20 cellular contexts compared by ENCODE assay signal in the genomic region with DNA sequence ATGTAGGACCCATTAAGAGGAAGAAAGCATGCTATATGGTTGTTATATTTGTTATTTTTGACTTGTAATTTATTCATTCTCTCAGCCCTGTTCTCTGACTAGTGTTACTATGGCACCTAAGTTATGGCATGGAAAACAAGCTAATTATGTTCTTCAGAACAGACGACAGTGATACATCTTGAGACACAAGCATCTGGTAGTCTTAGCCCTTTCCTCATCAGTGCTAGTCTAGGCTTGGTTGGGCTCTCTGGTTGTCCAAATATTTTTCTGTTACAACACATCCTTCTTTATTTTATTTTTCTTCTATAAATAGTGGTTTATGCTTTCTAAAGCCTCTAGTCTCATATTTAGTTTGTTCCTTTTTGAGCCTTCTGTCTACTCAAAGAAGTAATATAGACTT.
"Had no signal": no experiment of that assay in that cellular context is flagged by ENCODE, and none has a peak within 500 bp of the region (broad histone marks: within the 10 kb centered on the region; RNA-seq: fewer than 3 reads in every experiment).

No MANE protein-coding gene starts in this region.

- ATAC-seq: activated CD4-positive, alpha-beta T cell treated with anti-CD3 and anti-CD28 coated beads for 36 hours; activated T-cell treated with anti-CD3 and anti-CD28 coated beads, Interleukin-2, amount 50 U/mL, for 4 hours; heart left ventricle; left cardiac atrium; mucosa of descending colon; right lobe of liver; stimulated activated memory B cell treated with anti-CD40 and anti-IgM and Interleukin-4, amounts not matched to agents 10 μg/mL and 1 μg/mL and 100 μg/mL, for 72 hours had no signal

- H3K4me3 ChIP-seq: heart left ventricle, mucosa of descending colon, right lobe of liver, stomach, suprapubic skin, tibial nerve had no signal

- DNase-seq: activated B cell treated with CpG ODN at 0.5 μM for 24 hours; activated CD4-positive, alpha-beta T cell treated with anti-CD3 and anti-CD28 coated beads for 36 hours; activated CD4-positive, alpha-beta T cell treated with anti-CD3 and anti-CD28 coated beads, Interleukin-2, amount 50 U/mL, for 48 hours; activated CD8-positive, alpha-beta memory T cell treated with anti-CD3 and anti-CD28 coated beads, Interleukin-2, amount 50 U/mL, for 48 hours; activated naive CD4-positive, alpha-beta T cell; activated T-cell treated with anti-CD3 and anti-CD28 coated beads, Interleukin-2, amount 50 U/mL, for 4 hours; effector memory CD4-positive, alpha-beta T cell; heart left ventricle; islet precursor cell; left cardiac atrium; mucosa of descending colon; occipital lobe; right lobe of liver; small intestine; stimulated activated CD4-positive, alpha-beta T cell treated with anti-CD3 and anti-CD28 coated beads, Interleukin-2, amount 100 ng/mL, for 24 hours; stomach; T1000 had no signal
